Comparison of ENCODE assay signal across 21 cellular contexts in genomic region chr20:19987046-19987445, GRCh38. TPM values are rescaled to one million over a fixed set of nuclear protein-coding genes. Genes with fewer than 3 reads are reported as not detected.
DNase-seq lines count a peak whose midpoint lies in the region; ATAC-seq and TF ChIP-seq lines count a peak whose summit lies in the region.
"Had no signal": no experiment of that assay in that cellular context is flagged by ENCODE, and none has a peak within 500 bp of the region (broad histone marks: within the 10 kb centered on the region; RNA-seq: fewer than 3 reads in every experiment).

No MANE protein-coding gene starts in this region.

- peak overlapping the region; percentile 79 for H2AK5ac ChIP-seq in trophoblast cell (ENCODE audit: low read length)

- H3K23ac ChIP-seq in trophoblast cell (ENCODE audit: low read length): peak overlapping the region; percentile 2

- H3K4me1 ChIP-seq in RWPE2 (ENCODE audit: insufficient read depth, poor library complexity, severe bottlenecking) (peaks cover 49% of the 10 kb centered on the region), esophagus muscularis mucosa (peaks cover 60 to 76% (median 71%) of the 10 kb centered on the region in 4 donors), trophoblast cell (ENCODE audit: control insufficient read depth in 1 of 2, insufficient read depth in 2 of 2, low read length in 2 of 2) (peaks cover 7 to 19% of the 10 kb centered on the region in 2 experiments), transverse colon (peaks cover 6 to 37% (median 16%) of the 10 kb centered on the region in 4 donors)

- H2BK120ac ChIP-seq in trophoblast cell (ENCODE audit: insufficient read depth, low read length, poor library complexity): peak overlapping the region; percentile 91

- TF ChIP-seq EP300 in esophagus muscularis mucosa (IDR thresholded peaks at IDR 0.05): no peak
- no peak for TF ChIP-seq EP300 in transverse colon (IDR thresholded peaks at IDR 0.05; ENCODE audit: low read depth)

- H3K27ac ChIP-seq in RWPE2 (ENCODE audit: poor library complexity, severe bottlenecking) (peak overlapping the region; percentile 97), esophagus muscularis mucosa (replicated peaks in 1 of 4) (peak overlapping the region in 3 of 4 donors; percentile 32 to 45 (median 33)), trophoblast cell (ENCODE audit: low read depth, low read length) (no peak overlapping the region), transverse colon (peak overlapping the region; percentile 42 to 61 (median 50))

- TF ChIP-seq CTCF in RWPE2 (IDR thresholded peaks at IDR 0.05; ENCODE audit: poor library complexity, severe bottlenecking) (no peak), esophagus muscularis mucosa (IDR thresholded peaks at IDR 0.05) (no peak), transverse colon (IDR thresholded peaks at IDR 0.05) (no peak)

- H3K4me2 ChIP-seq in trophoblast cell (ENCODE audit: low read length): no peak overlapping the region

- DNase-seq in RWPE2 (ENCODE audit: low spot score) (no peak), esophagus muscularis mucosa (ENCODE audit: extremely low spot score) (no peak), trophoblast cell (no peak), transverse colon (no peak), T1000 (lab: John Stamatoyannopoulos, UW) (no peak)
- DNase-seq: activated CD8-positive, alpha-beta T cell treated with anti-CD3 and anti-CD28 coated beads, Interleukin-2, amount 10 ng/mL, durations not matched to agents 7 days and 5 days; activated gamma-delta T cell treated with Interleukin-2 at 50 U/mL for 16 hours; activated T-cell treated with anti-CD3 and anti-CD28 coated beads, Interleukin-2, amount 50 U/mL, for 1 hour; GOT3; kidney; NCI-H1417 treated with DMSO at 0.1 percent for 48 hours; NCI-H2107; NCI-H524 treated with DMSO at 0.1 percent for 48 hours; stimulated activated CD4-positive, alpha-beta T cell treated with anti-CD3 and anti-CD28 coated beads, Interleukin-2, amount 100 ng/mL, for 48 hours; stimulated activated naive B cell treated with anti-CD40 and anti-IgM and Interleukin-4, amounts not matched to agents 10 μg/mL and 1 μg/mL and 100 μg/mL, for 72 hours; upper lobe of right lung had no signal

- peak overlapping the region; percentile 36 for H3K9ac ChIP-seq in trophoblast cell (ENCODE audit: low read length)

- peak overlapping the region; percentile 31 for H3K4ac ChIP-seq in trophoblast cell (ENCODE audit: low read depth, low read length)

- H3K79me1 ChIP-seq in trophoblast cell (ENCODE audit: low read length): peaks cover 20% of the 10 kb centered on the region

- no peak overlapping the region for H3K4me3 ChIP-seq in RWPE2 (ENCODE audit: severe bottlenecking)
- no peak overlapping the region for H3K4me3 ChIP-seq in esophagus muscularis mucosa
- no peak overlapping the region for H3K4me3 ChIP-seq in trophoblast cell (ENCODE audit: low read depth, low read length)
- no peak overlapping the region for H3K4me3 ChIP-seq in transverse colon
- H3K4me3 ChIP-seq: lung, MG63, upper lobe of right lung had no signal

- peak overlapping the region; percentile 90 for H2BK12ac ChIP-seq in trophoblast cell (ENCODE audit: low read length)

- peaks cover 1% of the 10 kb centered on the region for H3K79me2 ChIP-seq in trophoblast cell (ENCODE audit: control insufficient read depth, insufficient read depth, low read length, poor library complexity)

- no peak overlapping the region for H2BK5ac ChIP-seq in trophoblast cell (ENCODE audit: low read depth, low read length, poor library complexity)

- peak overlapping the region; percentile 86 for H3K18ac ChIP-seq in trophoblast cell (ENCODE audit: low read length)

- H4K12ac ChIP-seq in trophoblast cell (ENCODE audit: low read depth, low read length): no peak overlapping the region

- in situ Hi-C loops in transverse colon (cut with MboI; ENCODE audit: low pct_ligation_motif_present in 1 of 4, low pct_unique_long_range_greater_than_20kb in 1 of 4, low sequenced_read_pairs in 3 of 4): no loop called here

- H4K91ac ChIP-seq in trophoblast cell (ENCODE audit: low read depth, low read length): peak overlapping the region; percentile 35

- intact Hi-C loops in esophagus muscularis mucosa (cut with DNase I): no loop called here
- intact Hi-C loops in transverse colon (cut with DNase I; ENCODE audit: low total_unique reads): no loop called here

- no peak for ATAC-seq in RWPE2 (ENCODE audit: low read depth)
- no peak for ATAC-seq in HG03139 (IDR thresholded peaks at IDR 0.05; ENCODE audit: unreplicated experiment)
- ATAC-seq in GM19324 (IDR thresholded peaks at IDR 0.05; ENCODE audit: low FRiP score, unreplicated experiment): no peak
- ATAC-seq: activated CD4-positive, CD25-positive, alpha-beta regulatory T cell treated with anti-CD3 and anti-CD28 coated beads, Interleukin-2, amount 50 U/mL, for 24 hours; activated CD8-positive, alpha-beta T cell treated with anti-CD3 and anti-CD28 coated beads, Interleukin-2, amount 10 ng/mL, durations not matched to agents 7 days and 5 days; stimulated activated naive B cell treated with anti-CD40 and anti-IgM and Interleukin-4, amounts not matched to agents 10 μg/mL and 1 μg/mL and 100 μg/mL, for 72 hours had no signal

- H2AFZ ChIP-seq in trophoblast cell (ENCODE audit: insufficient read depth, low read length, poor library complexity): no peak overlapping the region

- H4K8ac ChIP-seq in trophoblast cell (ENCODE audit: low read depth, low read length): no peak overlapping the region

- H3K9me3 ChIP-seq in RWPE2 (ENCODE audit: severe bottlenecking) (no peaks in the 10 kb centered on the region), esophagus muscularis mucosa (no peaks in the 10 kb centered on the region), trophoblast cell (ENCODE audit: insufficient read depth, low read depth, low read length) (no peaks in the 10 kb centered on the region), transverse colon (no peaks in the 10 kb centered on the region)
- H3K9me3 ChIP-seq: MG63, upper lobe of right lung had no signal

- H3K27me3 ChIP-seq in RWPE2 (ENCODE audit: insufficient read depth, poor library complexity, severe bottlenecking) (no peaks in the 10 kb centered on the region), esophagus muscularis mucosa (no peaks in the 10 kb centered on the region), trophoblast cell (ENCODE audit: insufficient read depth, low read length) (no peaks in the 10 kb centered on the region), transverse colon (no peaks in the 10 kb centered on the region)
- H3K27me3 ChIP-seq: MG63, upper lobe of right lung had no signal

- WGBS in esophagus muscularis mucosa: 71% methylated on average over 4 of the region's 4 CpGs
- no CpG with 5 or more reads among the region's 4 CpGs for WGBS in trophoblast cell (ENCODE audit: extremely low coverage, insufficient coverage, insufficient read length)
- WGBS in transverse colon (ENCODE audit: low coverage in 1 of 2), 2 donors: 72 to 87% methylated on average over 4 of the region's 4 CpGs

- H3K36me3 ChIP-seq in RWPE2 (ENCODE audit: low read depth): peaks cover 93% of the 10 kb centered on the region
- peaks cover 0 to 23% (median 10%) of the 10 kb centered on the region in 4 donors for H3K36me3 ChIP-seq in esophagus muscularis mucosa
- H3K36me3 ChIP-seq in trophoblast cell (ENCODE audit: control insufficient read depth in 1 of 2, insufficient read depth in 2 of 2, low read length in 2 of 2): peaks cover 0 to 7% of the 10 kb centered on the region in 2 experiments
- peaks cover 0 to 4% (median 0%) of the 10 kb centered on the region in 4 donors for H3K36me3 ChIP-seq in transverse colon
- H3K36me3 ChIP-seq: MG63 had no signal

- H3K14ac ChIP-seq in trophoblast cell (ENCODE audit: low read length): peak overlapping the region; percentile 80

- TF ChIP-seq POLR2A in esophagus muscularis mucosa (IDR thresholded peaks at IDR 0.05; ENCODE audit: low read depth): no peak
- TF ChIP-seq POLR2A in transverse colon (IDR thresholded peaks at IDR 0.05): no peak

RNA-seq across cellular contexts. Expression of gene NAA20, which starts 30.1 kb away (rescaled TPM):
- total RNA-seq in esophagus muscularis mucosa (10 to 100 TPM; 29.5 to 38.5 (median 34.8) TPM), transverse colon (10 to 100 TPM; 26.5 to 58.0 (median 32.7) TPM)
- 42.9 and 45.3 TPM in 2 replicates for polyA plus RNA-seq in trophoblast cell (2013)
